Comparison of ENCODE assay signal across 8 cellular contexts in genomic region chr20:48986899-48987298, GRCh38. TPM values are rescaled to one million over a fixed set of nuclear protein-coding genes. Genes with fewer than 3 reads are reported as not detected.
DNase-seq lines count a peak whose midpoint lies in the region; ATAC-seq, FAIRE-seq and TF ChIP-seq lines count a peak whose summit lies in the region.

No MANE protein-coding gene starts in this region.

- H2AFZ ChIP-seq in astrocyte (ENCODE audit: low read depth, low read length) (no peak overlapping the region), neural cell (ENCODE audit: low read depth, low read length) (no peak overlapping the region)

- H3K27ac ChIP-seq in astrocyte (ENCODE audit: low read depth, low read length): no peak overlapping the region
- H3K27ac ChIP-seq in neural cell (ENCODE audit: low read length): no peak overlapping the region
- H3K27ac ChIP-seq in spleen: no peak overlapping the region

- no peak overlapping the region for H3K27ac Mint-ChIP-seq in astrocyte (ENCODE audit: unreplicated experiment)

- H3K9me3 ChIP-seq in astrocyte (ENCODE audit: insufficient read depth, low read depth, low read length) (no peaks in the 10 kb centered on the region), neural cell (ENCODE audit: low read length) (no peaks in the 10 kb centered on the region), spleen (peaks cover 0 to 6% (median 0%) of the 10 kb centered on the region in 8 donors)

- H3K4me3 Mint-ChIP-seq in astrocyte (ENCODE audit: unreplicated experiment): no peak overlapping the region

- DNase-seq in GM10248 (ENCODE audit: extremely low spot score) (no peak), astrocyte (ENCODE audit: low read depth) (no peak), spleen (no peak)

- 85 to 95% (median 90%) methylated on average over 2 of the region's 2 CpGs for WGBS in spleen, 5 donors

- H3K4me2 ChIP-seq in astrocyte (ENCODE audit: low read length): no peak overlapping the region
- H3K4me2 ChIP-seq in neural cell (ENCODE audit: low read length): no peak overlapping the region

- no peaks in the 10 kb centered on the region for H3K9me2 ChIP-seq in neural cell (ENCODE audit: insufficient read depth, low read length)

- H3K4me1 ChIP-seq in astrocyte (ENCODE audit: insufficient read depth, low read length) (peaks cover 14% of the 10 kb centered on the region), spleen (peaks cover 0 to 5% (median 0%) of the 10 kb centered on the region in 6 donors)

- no peak for FAIRE-seq in astrocyte (lab: Jason Lieb, UNC)

- intact Hi-C loops in spleen (cut with DNase I; ENCODE audit: low total_unique reads): no loop called here

- no peaks in the 10 kb centered on the region for H3K27me3 Mint-ChIP-seq in astrocyte (ENCODE audit: low read depth, unreplicated experiment)

- no peaks in the 10 kb centered on the region for H3K27me3 ChIP-seq in astrocyte (ENCODE audit: insufficient read depth, low read length)
- H3K27me3 ChIP-seq in neural cell (ENCODE audit: insufficient read depth, low read depth, low read length): no peaks in the 10 kb centered on the region
- H3K27me3 ChIP-seq in spleen (replicated peaks in 1 of 7): no peaks in the 10 kb centered on the region

- peaks cover 8% of the 10 kb centered on the region for H3K4me1 Mint-ChIP-seq in astrocyte (ENCODE audit: low read depth, unreplicated experiment)

- no peak for TF ChIP-seq EP300 in neural cell (conservative IDR thresholded peaks at IDR 0.05; ENCODE audit: poor library complexity, severe bottlenecking)

- TF ChIP-seq POLR2A in spleen (IDR thresholded peaks at IDR 0.05): no peak

- H3F3A ChIP-seq in neural cell (ENCODE audit: insufficient read depth, low read length, poor library complexity, severe bottlenecking): no peaks in the 10 kb centered on the region

- POLR2A ChIA-PET in GM10248 (lab: Yijun Ruan, JAX): no interaction called here

- CTCF ChIA-PET in GM10248 (lab: Yijun Ruan, JAX): interaction anchor here (0.9 to 2.3 kb wide), 7 partner anchors 9 to 366 kb away, joined by 3 to 7 read pairs (median 4); no protein-coding TSS in a partner anchor

- peaks cover 50% of the 10 kb centered on the region for H3K36me3 ChIP-seq in astrocyte (ENCODE audit: insufficient read depth, low read length)
- H3K36me3 ChIP-seq in neural cell (ENCODE audit: insufficient read depth, low read length): peaks cover 21% of the 10 kb centered on the region
- peaks cover 3 to 100% (median 99%) of the 10 kb centered on the region in 6 donors for H3K36me3 ChIP-seq in spleen

- TF ChIP-seq CTCF in GM10248 (IDR thresholded peaks at IDR 0.05; ENCODE audit: control extremely low read depth, extremely low read depth, low read depth, missing control alignments) (peak; percentile 22), LNCAP (IDR thresholded peaks at IDR 0.05) (peak; percentile 50), astrocyte (IDR thresholded peaks at IDR 0.05; ENCODE audit: insufficient read depth, low read depth, low read length) (peak; percentile 38), neural cell (IDR thresholded peaks at IDR 0.05; ENCODE audit: poor library complexity, severe bottlenecking) (peak; percentile 9), spleen (IDR thresholded peaks at IDR 0.05 in 8 of 11, conservative IDR thresholded peaks at IDR 0.05 in 3 of 11) (peak in 1 of 11 experiments; percentile 13)

- H3K9ac ChIP-seq in astrocyte (ENCODE audit: low read length): no peak overlapping the region
- no peak overlapping the region for H3K9ac ChIP-seq in neural cell (ENCODE audit: low read length)

- TF ChIP-seq RAD21 in neural cell (conservative IDR thresholded peaks at IDR 0.05): no peak

- H3K36me3 Mint-ChIP-seq in astrocyte (ENCODE audit: low read depth, unreplicated experiment): peaks cover 35% of the 10 kb centered on the region

- H3K79me2 ChIP-seq in astrocyte (ENCODE audit: insufficient read depth, low read length) (no peaks in the 10 kb centered on the region), neural cell (replicated peaks; ENCODE audit: insufficient read depth, low read length) (no peaks in the 10 kb centered on the region)

- H4K20me1 ChIP-seq in astrocyte (ENCODE audit: insufficient read depth, low read length) (peaks cover 9% of the 10 kb centered on the region), neural cell (ENCODE audit: insufficient read depth) (no peaks in the 10 kb centered on the region)

- no peak for ATAC-seq in GM19395 (IDR thresholded peaks at IDR 0.05; ENCODE audit: unreplicated experiment)
- no peak for ATAC-seq in GM19455 (IDR thresholded peaks at IDR 0.05; ENCODE audit: unreplicated experiment)
- no peak for ATAC-seq in HG03432 (IDR thresholded peaks at IDR 0.05; ENCODE audit: unreplicated experiment)

- peaks cover 7% of the 10 kb centered on the region for H3K9me3 Mint-ChIP-seq in astrocyte (ENCODE audit: unreplicated experiment)

- no peak overlapping the region for H3K4me3 ChIP-seq in astrocyte (ENCODE audit: insufficient read depth, low read depth, low read length)
- H3K4me3 ChIP-seq in neural cell (ENCODE audit: low read length): no peak overlapping the region
- H3K4me3 ChIP-seq in spleen: no peak overlapping the region

TF ChIP-seq in neural cell, 6 proteins besides CTCF, POLR2A, EP300 and RAD21:
- no peak for TF ChIP-seq REST (IDR thresholded peaks at IDR 0.05; ENCODE audit: borderline replicate concordance)
- no peak for TF ChIP-seq POLR2AphosphoS5 (IDR thresholded peaks at IDR 0.05)
- no peak for TF ChIP-seq TAF1 (IDR thresholded peaks at IDR 0.05; ENCODE audit: low read depth)
- no peak for TF ChIP-seq EZH2 (IDR thresholded peaks at IDR 0.05; ENCODE audit: borderline replicate concordance, insufficient read depth, low read length, poor library complexity, severe bottlenecking)
- no peak for TF ChIP-seq SMC3 (conservative IDR thresholded peaks at IDR 0.05; ENCODE audit: poor library complexity)
- TF ChIP-seq MXI1 (conservative IDR thresholded peaks at IDR 0.05; ENCODE audit: poor library complexity, severe bottlenecking): no peak

RNA-seq across cellular contexts. Expression of gene CSE1L, which starts 59.2 kb away (rescaled TPM):
- total RNA-seq in astrocyte (56.6 and 64.1 TPM in 2 replicates), spleen (10 to 100 TPM; 32.0 to 51.5 (median 34.2) TPM)
- polyA plus RNA-seq in neural cell (74.2 and 74.7 TPM in 2 replicates), spleen (10 to 100 TPM; 16.7 to 23.0 (median 21.4) TPM)
- polyA minus RNA-seq in neural cell: 152 and 160 TPM in 2 replicates
